18 cellular contexts compared by ENCODE assay signal in genomic region chr7:97847791-97848190, GRCh38.
"Had no signal": no experiment of that assay in that cellular context is flagged by ENCODE, and none has a peak within 500 bp of the region (broad histone marks: within the 10 kb centered on the region; RNA-seq: fewer than 3 reads in every experiment).

No MANE protein-coding gene starts in this region.

- H3K9me3 ChIP-seq: body of pancreas, gastrocnemius medialis had no signal

- ATAC-seq: activated T-cell treated with anti-CD3 and anti-CD28 coated beads, Interleukin-2, amount 50 U/mL, for 4 hours; body of pancreas; gastrocnemius medialis; natural killer cell treated with Interleukin-12 subunit alpha and Interleukin-12 subunit beta and Interleukin-15 and Interleukin-18, amount 100 ng/mL, for 72 hours; right cardiac atrium; stimulated activated memory B cell treated with anti-CD40 and anti-IgM and Interleukin-4, amounts not matched to agents 10 μg/mL and 1 μg/mL and 100 μg/mL, for 72 hours had no signal

- H3K27ac ChIP-seq: body of pancreas, coronary artery, gastrocnemius medialis, left ventricle myocardium inferior, tibial artery had no signal

- DNase-seq: activated CD4-positive, alpha-beta T cell treated with anti-CD3 and anti-CD28 coated beads for 1 hour; activated CD4-positive, alpha-beta T cell treated with anti-CD3 and anti-CD28 coated beads, Interleukin-2, amount 50 U/mL, for 48 hours; activated effector memory CD4-positive, alpha-beta T cell treated with anti-CD3 and anti-CD28 coated beads, Interleukin-2, amount 50 U/mL, for 16 hours; activated T-cell treated with anti-CD3 and anti-CD28 coated beads, Interleukin-2, amount 50 U/mL, for 4 hours; amniotic stem cell; body of pancreas; central memory CD4-positive, alpha-beta T cell; effector CD8-positive, alpha-beta T cell; gastrocnemius medialis; kidney; left ventricle myocardium inferior; occipital lobe; right cardiac atrium; small intestine; tibial artery had no signal

- H3K4me1 ChIP-seq: body of pancreas, gastrocnemius medialis, tibial artery had no signal

- H3K4me3 ChIP-seq: body of pancreas, coronary artery, gastrocnemius medialis, left ventricle myocardium inferior, tibial artery had no signal

- H3K27me3 ChIP-seq: body of pancreas, gastrocnemius medialis, tibial artery had no signal

- H3K36me3 ChIP-seq: gastrocnemius medialis had no signal
